38 cellular contexts compared by ENCODE assay signal in the genomic region with DNA sequence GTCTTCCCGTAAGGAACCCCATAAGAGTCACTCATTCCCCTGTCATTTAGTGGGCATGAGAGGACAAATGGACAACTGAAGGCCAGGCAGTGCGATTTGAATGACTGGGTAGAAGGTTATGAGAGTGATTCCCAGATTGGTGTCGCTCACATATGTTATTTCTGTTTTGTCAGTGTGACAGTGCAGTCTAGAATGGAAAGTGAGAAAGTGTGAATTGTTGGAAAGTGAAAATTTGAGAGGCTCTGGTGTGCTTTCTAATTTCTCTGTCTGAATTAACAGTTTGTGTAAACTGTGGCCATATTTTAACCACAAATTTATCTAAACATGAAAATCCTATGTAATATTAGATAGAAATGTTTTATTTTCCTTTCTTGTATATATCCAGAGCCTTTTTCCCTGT. TPM values are rescaled to one million over a fixed set of nuclear protein-coding genes. Genes with fewer than 3 reads are reported as not detected.
"Had no signal": no experiment of that assay in that cellular context is flagged by ENCODE, and none has a peak within 500 bp of the region (broad histone marks: within the 10 kb centered on the region; RNA-seq: fewer than 3 reads in every experiment).

No MANE protein-coding gene starts in this region.

- H3K36me3 Mint-ChIP-seq: activated naive CD4-positive, alpha-beta T cell treated with anti-CD3 and anti-CD28 coated beads, Interleukin-2, amount 10 ng/mL, durations not matched to agents 7 days and 5 days; activated naive CD4-positive, alpha-beta T cell treated with anti-CD3 and anti-CD28 coated beads, Interleukin-2, amount 50 U/mL, for 24 hours; activated naive CD4-positive, alpha-beta T cell treated with anti-CD3 and anti-CD28 coated beads, Interleukin-2, amount 50 U/mL, for 72 hours; activated naive CD8-positive, alpha-beta T cell; activated naive CD8-positive, alpha-beta T cell treated with anti-CD3 and anti-CD28 coated beads for 36 hours; activated naive CD8-positive, alpha-beta T cell treated with anti-CD3 and anti-CD28 coated beads, Interleukin-2, amount 10 ng/mL, durations not matched to agents 7 days and 5 days had no signal

- H3K4me3 ChIP-seq: adrenal gland, ascending aorta, body of pancreas, breast epithelium, cardiac muscle cell had no signal

- H3K4me1 ChIP-seq: adrenal gland, ascending aorta, body of pancreas, breast epithelium had no signal

- H3K27me3 ChIP-seq: adrenal gland, ascending aorta, body of pancreas, brain microvascular endothelial cell, breast epithelium, cardiac muscle cell had no signal

- H3K9me3 ChIP-seq: adrenal gland, ascending aorta, body of pancreas, breast epithelium had no signal

- H3K4me1 Mint-ChIP-seq: activated naive CD4-positive, alpha-beta T cell treated with anti-CD3 and anti-CD28 coated beads, Interleukin-2, amount 10 ng/mL, durations not matched to agents 7 days and 5 days; activated naive CD4-positive, alpha-beta T cell treated with anti-CD3 and anti-CD28 coated beads, Interleukin-2, amount 50 U/mL, for 24 hours; activated naive CD8-positive, alpha-beta T cell treated with anti-CD3 and anti-CD28 coated beads for 36 hours; activated naive CD8-positive, alpha-beta T cell treated with anti-CD3 and anti-CD28 coated beads, Interleukin-2, amount 10 ng/mL, durations not matched to agents 7 days and 5 days; activated naive CD8-positive, alpha-beta T cell treated with anti-CD3 and anti-CD28 coated beads, Interleukin-2, amount 50 U/mL, for 24 hours; activated T-helper 17 cell treated with anti-CD3 and anti-CD28 coated beads, Interleukin-2, amount 50 U/mL, for 72 hours; central memory CD8-positive, alpha-beta T cell had no signal

- H3K4me3 Mint-ChIP-seq: activated naive CD4-positive, alpha-beta T cell treated with anti-CD3 and anti-CD28 coated beads for 36 hours; activated naive CD4-positive, alpha-beta T cell treated with anti-CD3 and anti-CD28 coated beads, Interleukin-2, amount 10 ng/mL, durations not matched to agents 7 days and 5 days; activated naive CD4-positive, alpha-beta T cell treated with anti-CD3 and anti-CD28 coated beads, Interleukin-2, amount 50 U/mL, for 24 hours; activated naive CD8-positive, alpha-beta T cell; activated naive CD8-positive, alpha-beta T cell treated with anti-CD3 and anti-CD28 coated beads for 36 hours; activated naive CD8-positive, alpha-beta T cell treated with anti-CD3 and anti-CD28 coated beads, Interleukin-2, amount 10 ng/mL, durations not matched to agents 7 days and 5 days; activated naive CD8-positive, alpha-beta T cell treated with anti-CD3 and anti-CD28 coated beads, Interleukin-2, amount 50 U/mL, for 24 hours; activated T-cell treated with anti-CD3 and anti-CD28 coated beads, Interleukin-2, amount 50 U/mL, for 24 hours; activated T-cell treated with anti-CD3 and anti-CD28 coated beads, Interleukin-2, amount 50 U/mL, for 4 hours; activated T-cell treated with anti-CD3 and anti-CD28 coated beads, Interleukin-2, amount 50 U/mL, for 72 hours; activated T-helper 1 cell treated with anti-CD3 and anti-CD28 coated beads, Interleukin-12 subunit alpha, Interleukin-12 subunit beta, Interleukin-2, Interleukin-4 antibody, amounts not matched to agents 30 ng/mL and 10 ng/mL and 1 ng/mL, durations not matched to agents 14 hours and 24 hours and 36 hours; activated T-helper 17 cell treated with anti-CD3 and anti-CD28 coated beads, Interleukin-2, amount 50 U/mL, for 72 hours; central memory CD8-positive, alpha-beta T cell had no signal

- H3K27me3 Mint-ChIP-seq: activated naive CD4-positive, alpha-beta T cell treated with anti-CD3 and anti-CD28 coated beads, Interleukin-2, amount 10 ng/mL, durations not matched to agents 7 days and 5 days; activated naive CD4-positive, alpha-beta T cell treated with anti-CD3 and anti-CD28 coated beads, Interleukin-2, amount 50 U/mL, for 24 hours; activated naive CD8-positive, alpha-beta T cell; activated naive CD8-positive, alpha-beta T cell treated with anti-CD3 and anti-CD28 coated beads for 36 hours; activated naive CD8-positive, alpha-beta T cell treated with anti-CD3 and anti-CD28 coated beads, Interleukin-2, amount 10 ng/mL, durations not matched to agents 7 days and 5 days; activated naive CD8-positive, alpha-beta T cell treated with anti-CD3 and anti-CD28 coated beads, Interleukin-2, amount 50 U/mL, for 24 hours; activated T-cell treated with anti-CD3 and anti-CD28 coated beads, Interleukin-2, amount 50 U/mL, for 24 hours; activated T-helper 17 cell treated with anti-CD3 and anti-CD28 coated beads, Interleukin-2, amount 50 U/mL, for 72 hours; central memory CD8-positive, alpha-beta T cell had no signal

- H3K36me3 ChIP-seq: adrenal gland, ascending aorta, brain microvascular endothelial cell, breast epithelium, cardiac muscle cell had no signal

- H3K9me3 Mint-ChIP-seq: activated naive CD8-positive, alpha-beta T cell treated with anti-CD3 and anti-CD28 coated beads for 36 hours; activated naive CD8-positive, alpha-beta T cell treated with anti-CD3 and anti-CD28 coated beads, Interleukin-2, amount 10 ng/mL, durations not matched to agents 7 days and 5 days; activated T-cell treated with anti-CD3 and anti-CD28 coated beads, Interleukin-2, amount 50 U/mL, for 4 hours; activated T-cell treated with anti-CD3 and anti-CD28 coated beads, Interleukin-2, amount 50 U/mL, for 72 hours; activated T-helper 1 cell treated with anti-CD3 and anti-CD28 coated beads, Interleukin-12 subunit alpha, Interleukin-12 subunit beta, Interleukin-2, Interleukin-4 antibody, amounts not matched to agents 30 ng/mL and 10 ng/mL and 1 ng/mL, durations not matched to agents 14 hours and 24 hours and 36 hours had no signal

- H3K27ac Mint-ChIP-seq: activated naive CD4-positive, alpha-beta T cell treated with anti-CD3 and anti-CD28 coated beads for 36 hours; activated naive CD4-positive, alpha-beta T cell treated with anti-CD3 and anti-CD28 coated beads, Interleukin-2, amount 10 ng/mL, durations not matched to agents 7 days and 5 days; activated naive CD4-positive, alpha-beta T cell treated with anti-CD3 and anti-CD28 coated beads, Interleukin-2, amount 50 U/mL, for 24 hours; activated naive CD4-positive, alpha-beta T cell treated with anti-CD3 and anti-CD28 coated beads, Interleukin-2, amount 50 U/mL, for 72 hours; activated naive CD8-positive, alpha-beta T cell; activated naive CD8-positive, alpha-beta T cell treated with anti-CD3 and anti-CD28 coated beads for 36 hours; activated naive CD8-positive, alpha-beta T cell treated with anti-CD3 and anti-CD28 coated beads, Interleukin-2, amount 10 ng/mL, durations not matched to agents 7 days and 5 days; activated naive CD8-positive, alpha-beta T cell treated with anti-CD3 and anti-CD28 coated beads, Interleukin-2, amount 50 U/mL, for 24 hours; activated T-cell treated with anti-CD3 and anti-CD28 coated beads, Interleukin-2, amount 50 U/mL, for 24 hours; activated T-cell treated with anti-CD3 and anti-CD28 coated beads, Interleukin-2, amount 50 U/mL, for 72 hours; activated T-helper 1 cell treated with anti-CD3 and anti-CD28 coated beads, Interleukin-12 subunit alpha, Interleukin-12 subunit beta, Interleukin-2, Interleukin-4 antibody, amounts not matched to agents 30 ng/mL and 10 ng/mL and 1 ng/mL, durations not matched to agents 14 hours and 24 hours and 36 hours; activated T-helper 17 cell treated with anti-CD3 and anti-CD28 coated beads, Interleukin-2, amount 50 U/mL, for 72 hours; activated T-helper 2 cell treated with anti-CD3 and anti-CD28 coated beads, Interferon-gamma antibody, Interleukin-2, Interleukin-4, amounts not matched to agents 10 μg/mL and 5 μg/mL and 100 μg/mL, durations not matched to agents 14 hours and 24 hours and 36 hours had no signal

- H3K27ac ChIP-seq: adrenal gland, ascending aorta, body of pancreas, brain microvascular endothelial cell, breast epithelium, cardiac muscle cell had no signal

- ATAC-seq: activated naive CD4-positive, alpha-beta T cell treated with anti-CD3 and anti-CD28 coated beads, Interleukin-2, amount 50 U/mL, for 72 hours; activated naive CD8-positive, alpha-beta T cell treated with anti-CD3 and anti-CD28 coated beads, Interleukin-2, amount 50 U/mL, for 24 hours; activated T-cell treated with anti-CD3 and anti-CD28 coated beads, Interleukin-2, amount 50 U/mL, for 4 hours; activated T-cell treated with anti-CD3 and anti-CD28 coated beads, Interleukin-2, amount 50 U/mL, for 72 hours; activated T-helper 17 cell treated with anti-CD3 and anti-CD28 coated beads, Interleukin-2, amount 50 U/mL, for 72 hours; body of pancreas had no signal

- DNase-seq: activated effector memory CD4-positive, alpha-beta T cell treated with anti-CD3 and anti-CD28 coated beads, Interleukin-2, amount 50 U/mL, for 16 hours; activated effector memory CD4-positive, alpha-beta T cell treated with Interleukin-2 at 50 U/mL for 16 hours; activated gamma-delta T cell; activated gamma-delta T cell treated with Interleukin-2 at 50 U/mL for 16 hours; activated naive CD4-positive, alpha-beta T cell; activated naive CD4-positive, alpha-beta T cell treated with anti-CD3 and anti-CD28 coated beads for 36 hours; activated naive CD4-positive, alpha-beta T cell treated with anti-CD3 and anti-CD28 coated beads, Interleukin-2, amount 10 ng/mL, durations not matched to agents 7 days and 5 days; activated naive CD4-positive, alpha-beta T cell treated with anti-CD3 and anti-CD28 coated beads, Interleukin-2, amount 50 U/mL, for 16 hours; activated naive CD4-positive, alpha-beta T cell treated with Interleukin-2 at 50 U/mL for 16 hours; activated naive CD8-positive, alpha-beta T cell treated with anti-CD3 and anti-CD28 coated beads for 36 hours; activated naive CD8-positive, alpha-beta T cell treated with anti-CD3 and anti-CD28 coated beads, Interleukin-2, amount 10 ng/mL, durations not matched to agents 7 days and 5 days; activated naive CD8-positive, alpha-beta T cell treated with anti-CD3 and anti-CD28 coated beads, Interleukin-2, amount 50 U/mL, for 24 hours; activated T-cell treated with anti-CD3 and anti-CD28 coated beads for 4 hours; activated T-cell treated with anti-CD3 and anti-CD28 coated beads, Interleukin-2, amount 50 U/mL, for 1 hour; activated T-cell treated with anti-CD3 and anti-CD28 coated beads, Interleukin-2, amount 50 U/mL, for 24 hours; activated T-cell treated with anti-CD3 and anti-CD28 coated beads, Interleukin-2, amount 50 U/mL, for 4 hours; activated T-cell treated with anti-CD3 and anti-CD28 coated beads, Interleukin-2, amount 50 U/mL, for 48 hours; activated T-cell treated with anti-CD3 and anti-CD28 coated beads, Interleukin-2, amount 50 U/mL, for 72 hours; adrenal gland; amniotic stem cell; amygdala; anterior cingulate cortex; aorta; body of pancreas; brain microvascular endothelial cell; caudate nucleus; central memory CD4-positive, alpha-beta T cell; cerebellar nuclear complex had no signal

RNA-seq across cellular contexts. Expression of gene ASXL3, which starts 49.1 kb away (rescaled TPM):
- total RNA-seq: activated naive CD4-positive, alpha-beta T cell treated with anti-CD3 and anti-CD28 coated beads for 36 hours; activated naive CD4-positive, alpha-beta T cell treated with anti-CD3 and anti-CD28 coated beads, Interleukin-2, amount 50 U/mL, for 72 hours; activated naive CD8-positive, alpha-beta T cell treated with anti-CD3 and anti-CD28 coated beads for 36 hours; activated naive CD8-positive, alpha-beta T cell treated with anti-CD3 and anti-CD28 coated beads, Interleukin-2, amount 10 ng/mL, durations not matched to agents 7 days and 5 days; activated T-cell treated with anti-CD3 and anti-CD28 coated beads, Interleukin-2, amount 50 U/mL, for 4 hours; activated T-cell treated with anti-CD3 and anti-CD28 coated beads, Interleukin-2, amount 50 U/mL, for 72 hours; activated T-helper 1 cell treated with anti-CD3 and anti-CD28 coated beads, Interleukin-12 subunit alpha, Interleukin-12 subunit beta, Interleukin-2, Interleukin-4 antibody, amounts not matched to agents 30 ng/mL and 10 ng/mL and 1 ng/mL, durations not matched to agents 14 hours and 24 hours and 36 hours; activated T-helper 17 cell treated with anti-CD3 and anti-CD28 coated beads, Interleukin-2, amount 50 U/mL, for 72 hours; activated T-helper 2 cell treated with anti-CD3 and anti-CD28 coated beads, Interferon-gamma antibody, Interleukin-2, Interleukin-4, amounts not matched to agents 10 μg/mL and 5 μg/mL and 100 μg/mL, durations not matched to agents 14 hours and 24 hours and 36 hours had no signal
